8 cellular contexts compared by ENCODE assay signal in the genomic region with DNA sequence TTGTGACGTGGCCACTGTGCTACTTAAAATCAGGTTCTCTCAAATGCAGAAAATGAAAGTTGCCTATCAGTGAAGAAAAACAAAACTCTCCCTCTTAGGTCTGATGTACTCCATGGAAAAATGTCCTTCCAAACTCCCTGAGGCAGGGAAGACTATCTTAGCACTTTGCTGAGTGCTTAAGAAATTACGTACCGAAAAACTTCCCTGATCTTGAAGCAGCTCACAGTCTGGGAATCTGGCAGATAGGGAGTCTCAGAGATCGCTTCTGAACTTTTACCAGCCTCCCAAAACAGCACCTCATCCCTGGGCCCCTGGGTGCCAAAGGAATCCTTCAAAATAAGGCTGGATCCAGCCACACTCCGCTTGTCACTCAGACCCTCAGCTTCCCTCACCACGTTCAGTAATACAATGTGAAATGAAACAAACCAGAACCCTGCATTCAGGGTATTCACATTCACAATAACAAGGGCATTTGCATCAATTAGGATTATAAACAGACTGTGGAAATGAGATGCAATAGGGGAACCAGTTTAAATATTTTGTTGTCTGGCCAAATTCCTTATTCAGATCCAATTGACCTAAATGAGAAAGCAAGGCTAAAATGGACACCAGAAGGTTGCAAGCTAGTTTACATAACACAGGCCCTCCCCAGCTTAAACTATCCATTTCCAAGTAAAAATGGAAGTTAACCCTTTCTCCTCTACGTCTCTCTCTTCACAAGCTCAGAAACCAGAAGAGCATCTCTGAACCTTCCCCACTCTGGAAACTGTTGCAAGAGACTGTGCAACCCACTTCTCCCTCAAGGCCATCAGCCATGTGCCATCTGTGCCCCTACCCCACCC. TPM values are rescaled to one million over a fixed set of nuclear protein-coding genes. Genes with fewer than 3 reads are reported as not detected.
DNase-seq lines count a peak whose midpoint lies in the region; ATAC-seq and TF ChIP-seq lines count a peak whose summit lies in the region.

No MANE protein-coding gene starts in this region.

- H4K20me1 ChIP-seq in OCI-LY1 (ENCODE audit: insufficient read depth, low read length), result no peaks in the 10 kb centered on the region

- no peaks in the 10 kb centered on the region for H3F3A ChIP-seq in OCI-LY1 (ENCODE audit: insufficient read depth, low read length)

- peaks cover 6% of the 10 kb centered on the region for H3K9me3 ChIP-seq in OCI-LY1 (ENCODE audit: low read length)
- H3K9me3 ChIP-seq in gastrocnemius medialis, result no peaks in the 10 kb centered on the region
- no peaks in the 10 kb centered on the region for H3K9me3 ChIP-seq in SJCRH30 (replicated peaks)

- DNase-seq in fibroblast of the aortic adventitia (ENCODE audit: low read depth) (peak; percentile 60), gastrocnemius medialis (no peak), NCI-H345 (lab: John Stamatoyannopoulos, UW) (no peak), SJCRH30 (no peak)
- DNase-seq in stimulated activated CD4-positive, alpha-beta T cell treated with anti-CD3 and anti-CD28 coated beads, Interleukin-4, amount 100 ng/mL, for 4 hours, result no peak

- no peak overlapping the region for H2AFZ ChIP-seq in OCI-LY1 (ENCODE audit: low read length)

- peak overlapping the region; percentile 96 for H3K27ac ChIP-seq in OCI-LY1 (ENCODE audit: low read depth, low read length, poor library complexity, severe bottlenecking)
- peak overlapping the region; percentile 49 to 75 (median 64) for H3K27ac ChIP-seq in gastrocnemius medialis
- H3K27ac ChIP-seq in SJCRH30, result no peak overlapping the region

- TF ChIP-seq CTCF in OCI-LY1 (IDR thresholded peaks at IDR 0.05; ENCODE audit: low read length) (no peak), fibroblast of the aortic adventitia (IDR thresholded peaks at IDR 0.05; ENCODE audit: insufficient read depth, low read length) (no peak), gastrocnemius medialis (IDR thresholded peaks at IDR 0.05 in 4 of 5, conservative IDR thresholded peaks at IDR 0.05 in 1 of 5) (no peak)

- peaks cover 70% of the 10 kb centered on the region for H3K79me2 ChIP-seq in OCI-LY1 (ENCODE audit: insufficient read depth, low read length)

- no peak for TF ChIP-seq POLR2A in gastrocnemius medialis (IDR thresholded peaks at IDR 0.05)

- peak overlapping the region; percentile 61 for H3K4me3 ChIP-seq in OCI-LY1 (ENCODE audit: low read depth, low read length, poor library complexity, severe bottlenecking)
- peak overlapping the region; percentile 53 for H3K4me3 ChIP-seq in fibroblast of the aortic adventitia (ENCODE audit: low read depth, low read length)
- peak overlapping the region; percentile 23 to 41 (median 34) for H3K4me3 ChIP-seq in gastrocnemius medialis
- no peak overlapping the region for H3K4me3 ChIP-seq in SJCRH30

- peak overlapping the region; percentile 83 for H3K4me2 ChIP-seq in OCI-LY1 (ENCODE audit: low read length)

- H3K27me3 ChIP-seq in OCI-LY1 (ENCODE audit: insufficient read depth, low read length), result no peaks in the 10 kb centered on the region
- no peaks in the 10 kb centered on the region for H3K27me3 ChIP-seq in gastrocnemius medialis
- H3K27me3 ChIP-seq in SJCRH30, result no peaks in the 10 kb centered on the region

- H3K9me2 ChIP-seq in OCI-LY1 (ENCODE audit: low read depth, low read length), result no peaks in the 10 kb centered on the region

- ATAC-seq in GM19043 (IDR thresholded peaks at IDR 0.05; ENCODE audit: low read depth, unreplicated experiment), result peak; percentile 44
- ATAC-seq in gastrocnemius medialis, result peak; percentile 27 to 39
- no peak for ATAC-seq in GM19035 (IDR thresholded peaks at IDR 0.05; ENCODE audit: unreplicated experiment)

- in situ Hi-C loops in gastrocnemius medialis (cut with MboI; ENCODE audit: low sequenced_read_pairs in 4 of 4), result no loop called here

- H3K9ac ChIP-seq in OCI-LY1 (ENCODE audit: low read length), result peak overlapping the region; percentile 83

- intact Hi-C loops in gastrocnemius medialis (cut with DNase I; ENCODE audit: low total_unique reads), result no loop called here

- H3K4me1 ChIP-seq in OCI-LY1 (ENCODE audit: insufficient read depth, low read length, severe bottlenecking), result peaks cover 83% of the 10 kb centered on the region
- peaks cover 13 to 16% of the 10 kb centered on the region in 2 donors for H3K4me1 ChIP-seq in gastrocnemius medialis
- no peaks in the 10 kb centered on the region for H3K4me1 ChIP-seq in SJCRH30

- H3K36me3 ChIP-seq in OCI-LY1 (ENCODE audit: insufficient read depth, low read length), result peaks cover 22% of the 10 kb centered on the region
- no peaks in the 10 kb centered on the region for H3K36me3 ChIP-seq in gastrocnemius medialis
- no peaks in the 10 kb centered on the region for H3K36me3 ChIP-seq in SJCRH30

RNA-seq across cellular contexts. Expression of a gene that starts 20.9 kb away (rescaled TPM):
- total RNA-seq in fibroblast of the aortic adventitia (ENCODE audit: low replicate concordance) (6.7 and 15.0 TPM in 2 replicates), gastrocnemius medialis (1 to 10 TPM; 1.4 to 7.0 (median 3.8) TPM)
- 1.5 and 2.0 TPM in 2 replicates for total RNA-seq in SJCRH30 (2014; rRNA removed; shearing (Covaris generic))

RNA-seq across cellular contexts. Expression of a gene that starts 21.4 kb away (rescaled TPM):
- total RNA-seq in fibroblast of the aortic adventitia (ENCODE audit: low replicate concordance) (0.33 and 1.2 TPM in 2 replicates), gastrocnemius medialis (under 1 TPM in 1 of 4 donors, not detected in 3; 0.07 TPM)
- total RNA-seq in SJCRH30 (2014; rRNA removed; shearing (Covaris generic)), result 0.06 TPM in 1 of 2 replicates, not detected in the other
